ENCODE assay signal across 14 cellular contexts in genomic region chr10:28838908-28839307, GRCh38.
DNase-seq lines count a peak whose midpoint lies in the region; ATAC-seq and TF ChIP-seq lines count a peak whose summit lies in the region.
"Had no signal": no experiment of that assay in that cellular context is flagged by ENCODE, and none has a peak within 500 bp of the region (broad histone marks: within the 10 kb centered on the region; RNA-seq: fewer than 3 reads in every experiment).

No MANE protein-coding gene starts in this region.

- H3K27me3 ChIP-seq in heart left ventricle (no peaks in the 10 kb centered on the region), gastrocnemius medialis (no peaks in the 10 kb centered on the region)

- H3K4me3 ChIP-seq in heart left ventricle (no peak overlapping the region), gastrocnemius medialis (no peak overlapping the region)
- H3K4me3 ChIP-seq: PC-9 had no signal

- no peaks in the 10 kb centered on the region for H3K36me3 ChIP-seq in heart left ventricle
- no peaks in the 10 kb centered on the region for H3K36me3 ChIP-seq in gastrocnemius medialis

- ATAC-seq in heart left ventricle (peak in 2 of 4 donors; percentile 32 to 35), gastrocnemius medialis (no peak)
- ATAC-seq: naive thymus-derived CD8-positive, alpha-beta T cell; stimulated activated memory B cell treated with anti-CD40 and anti-IgM and Interleukin-4, amounts not matched to agents 10 μg/mL and 1 μg/mL and 100 μg/mL, for 72 hours had no signal

- in situ Hi-C loops in gastrocnemius medialis (cut with MboI; ENCODE audit: low sequenced_read_pairs in 4 of 4): no loop called here

- TF ChIP-seq POLR2A in heart left ventricle (IDR thresholded peaks at IDR 0.05): no peak
- TF ChIP-seq POLR2A in gastrocnemius medialis (IDR thresholded peaks at IDR 0.05): no peak

- H3K27ac ChIP-seq in heart left ventricle (peak overlapping the region in 11 of 12 donors; percentile 30 to 88 (median 66)), gastrocnemius medialis (peak overlapping the region in 3 of 4 donors; percentile 68 to 74 (median 72))
- H3K27ac ChIP-seq: PC-9 had no signal

- TF ChIP-seq CTCF in heart left ventricle (IDR thresholded peaks at IDR 0.05): no peak
- no peak for TF ChIP-seq CTCF in gastrocnemius medialis (IDR thresholded peaks at IDR 0.05 in 4 of 5, conservative IDR thresholded peaks at IDR 0.05 in 1 of 5)

- intact Hi-C loops in heart left ventricle (cut with DNase I) (loop anchor here in 3 of 10 donors (2.0 to 5.0 kb wide), 3 partner anchors 146 to 162 kb away; partner anchors contain the start of gene BAMBI (in 3 of the 3)), gastrocnemius medialis (cut with DNase I; ENCODE audit: low total_unique reads) (no loop called here)

- peaks cover 0 to 40% (median 15%) of the 10 kb centered on the region in 12 donors for H3K4me1 ChIP-seq in heart left ventricle
- peaks cover 27 to 30% of the 10 kb centered on the region in 2 donors for H3K4me1 ChIP-seq in gastrocnemius medialis

- 29 to 44% (median 36%) methylated on average over 2 of the region's 2 CpGs for WGBS in heart left ventricle, 4 donors

- no peaks in the 10 kb centered on the region for H3K9me3 ChIP-seq in heart left ventricle
- H3K9me3 ChIP-seq in gastrocnemius medialis: no peaks in the 10 kb centered on the region

- DNase-seq in H4 (ENCODE audit: low spot score) (peak; percentile 22), OCI-M1 (lab: John Stamatoyannopoulos, UW) (peak; percentile 34), heart left ventricle (no peak), gastrocnemius medialis (no peak), cerebellar cortex (ENCODE audit: low spot score) (no peak), MV-4-11 (lab: John Stamatoyannopoulos, UW) (no peak), T-helper 1 cell (no peak)
- DNase-seq: activated T-cell treated with anti-CD3 and anti-CD28 coated beads, Interleukin-2, amount 50 U/mL, for 24 hours; Kasumi-1; naive thymus-derived CD8-positive, alpha-beta T cell; PC-9; retina; stimulated activated CD4-positive, alpha-beta T cell treated with anti-CD3 and anti-CD28 coated beads, Interleukin-4, amount 100 ng/mL, for 24 hours had no signal

Comparison
In these comparisons a context has a peak if more than half of its experiments do, and no peak if none do; other contexts are left out.
1. DNase-seq: peak in H4 (single experiment) and OCI-M1 (single experiment); none in heart left ventricle (0 of 5), gastrocnemius medialis (0 of 2), cerebellar cortex (single experiment), MV-4-11 (single experiment) and T-helper 1 cell (0 of 5).